In the genomic region with DNA sequence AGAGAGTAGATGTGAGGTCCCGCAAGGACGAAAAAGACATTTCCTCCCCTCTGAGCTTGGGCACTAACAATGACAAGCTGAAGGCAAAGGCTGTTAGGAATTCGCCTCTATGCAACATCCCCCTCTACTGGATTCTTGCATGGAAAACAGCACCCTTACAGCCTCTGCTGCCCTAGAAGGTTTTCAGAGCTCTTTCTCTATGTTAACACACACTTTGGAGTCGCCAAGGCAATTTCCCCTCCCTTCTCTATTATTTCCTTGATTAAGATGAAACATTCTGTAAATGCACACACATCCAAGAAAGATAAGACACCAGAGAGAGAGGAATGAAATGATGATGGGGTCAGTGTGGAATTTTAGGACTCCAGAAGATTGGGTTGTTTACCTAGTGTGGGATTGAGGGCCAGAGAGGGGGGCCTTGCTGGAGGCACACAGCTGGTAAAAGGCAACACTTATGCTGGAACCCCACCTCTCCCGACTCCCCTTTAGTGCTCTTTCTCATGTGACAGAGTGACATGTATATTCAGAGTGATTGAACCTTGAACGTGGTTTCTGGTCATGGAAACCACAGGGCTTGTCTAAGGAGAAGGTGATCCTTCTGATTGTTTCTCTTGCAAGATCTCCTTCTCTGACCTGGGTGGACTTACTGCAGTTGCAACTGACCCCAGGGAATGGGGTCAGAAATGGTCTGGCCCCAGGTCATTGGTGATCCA, we compare ENCODE assay signal across 7 cellular contexts.
DNase-seq lines count a peak whose midpoint lies in the region; ATAC-seq and TF ChIP-seq lines count a peak whose summit lies in the region.

No MANE protein-coding gene starts in this region.

- peaks cover 48% of the 10 kb centered on the region for H3K4me1 Mint-ChIP-seq in activated CD4-positive, alpha-beta T cell treated with anti-CD3 and anti-CD28 coated beads for 36 hours

- POLR2A ChIA-PET in activated CD4-positive, alpha-beta T cell treated with anti-CD3 and anti-CD28 coated beads for 36 hours (lab: Charles Lee): interaction anchor here (0.6 to 1.5 kb wide), 5 partner anchors 12 to 377 kb away, joined by 3 to 4 read pairs (median 3); no protein-coding TSS in a partner anchor

- CTCF ChIA-PET in activated CD4-positive, alpha-beta T cell treated with anti-CD3 and anti-CD28 coated beads for 36 hours (lab: Charles Lee): interaction anchor here (0.6 to 2.2 kb wide), 32 partner anchors 9 to 1239 kb away, joined by 3 to 19 read pairs (median 4); a partner anchor contains a TSS

- TF ChIP-seq CTCF in lower lobe of right lung (IDR thresholded peaks at IDR 0.05) (peak; percentile 80), suprapubic skin (IDR thresholded peaks at IDR 0.05) (peak; percentile 54 to 77)

- H3K4me1 ChIP-seq in lower lobe of right lung (peaks cover 9% of the 10 kb centered on the region), suprapubic skin (peaks cover 10% of the 10 kb centered on the region)

- H3K27me3 Mint-ChIP-seq in activated CD4-positive, alpha-beta T cell treated with anti-CD3 and anti-CD28 coated beads for 36 hours: peaks cover 2% of the 10 kb centered on the region

- no peaks in the 10 kb centered on the region for H3K36me3 Mint-ChIP-seq in activated CD4-positive, alpha-beta T cell treated with anti-CD3 and anti-CD28 coated beads for 36 hours (ENCODE audit: low read depth)

- no peak overlapping the region for H3K27ac ChIP-seq in lower lobe of right lung
- no peak overlapping the region for H3K27ac ChIP-seq in suprapubic skin

- no peaks in the 10 kb centered on the region for H3K36me3 ChIP-seq in lower lobe of right lung
- no peaks in the 10 kb centered on the region for H3K36me3 ChIP-seq in suprapubic skin

- intact Hi-C loops in activated CD4-positive, alpha-beta T cell treated with anti-CD3 and anti-CD28 coated beads for 36 hours (cut with DNase I, micrococcal nuclease): loop anchor here (1.0 to 10.0 kb wide), 13 partner anchors 22 to 1240 kb away; no protein-coding TSS in a partner anchor
- intact Hi-C loops in lower lobe of right lung (cut with DNase I): loop anchor here (10.0 kb wide), 1 partner anchor 290 kb away; no protein-coding TSS in a partner anchor

- H3K4me3 ChIP-seq in lower lobe of right lung: no peak overlapping the region
- no peak overlapping the region for H3K4me3 ChIP-seq in suprapubic skin

- ATAC-seq in HG02885 (IDR thresholded peaks at IDR 0.05; ENCODE audit: poor library complexity, unreplicated experiment) (peak; percentile 46), lower lobe of right lung (peak; percentile 85 to 90)
- peak; percentile 43 for ATAC-seq in activated CD4-positive, alpha-beta T cell treated with anti-CD3 and anti-CD28 coated beads for 36 hours

- H3K4me3 Mint-ChIP-seq in activated CD4-positive, alpha-beta T cell treated with anti-CD3 and anti-CD28 coated beads for 36 hours: peak overlapping the region; percentile 24

- H3K27ac Mint-ChIP-seq in activated CD4-positive, alpha-beta T cell treated with anti-CD3 and anti-CD28 coated beads for 36 hours: peak overlapping the region; percentile 89

- H3K9me3 ChIP-seq in lower lobe of right lung (no peaks in the 10 kb centered on the region), suprapubic skin (no peaks in the 10 kb centered on the region)

- peak; percentile 45 for DNase-seq in GF-D8 (lab: John Stamatoyannopoulos, UW)
- DNase-seq in NCI-H345 treated with DMSO at 0.1 percent for 48 hours (lab: John Stamatoyannopoulos, UW; ENCODE audit: unreplicated experiment): peak; percentile 61
- peak; percentile 57 for DNase-seq in activated CD4-positive, alpha-beta T cell treated with anti-CD3 and anti-CD28 coated beads for 36 hours
- peak; percentile 65 for DNase-seq in ecto neural progenitor cell (ENCODE audit: low spot score)
- no peak for DNase-seq in lower lobe of right lung
- no peak for DNase-seq in suprapubic skin (ENCODE audit: low spot score in 2 of 2)

- no peak for TF ChIP-seq POLR2A in suprapubic skin (IDR thresholded peaks at IDR 0.05)

- 24% methylated on average over 6 of the region's 6 CpGs for WGBS in suprapubic skin

- H3K27me3 ChIP-seq in lower lobe of right lung (ENCODE audit: low read depth): no peaks in the 10 kb centered on the region
- H3K27me3 ChIP-seq in suprapubic skin: no peaks in the 10 kb centered on the region

- H3K9me3 Mint-ChIP-seq in activated CD4-positive, alpha-beta T cell treated with anti-CD3 and anti-CD28 coated beads for 36 hours (ENCODE audit: low read depth): no peaks in the 10 kb centered on the region

- no peak for TF ChIP-seq EP300 in suprapubic skin (IDR thresholded peaks at IDR 0.05)

Comparison
In these comparisons a context has a peak if more than half of its experiments do, and no peak if none do; other contexts are left out.
1. DNase-seq: peak in GF-D8 (single experiment), NCI-H345 treated with DMSO at 0.1 percent for 48 hours (single experiment), activated CD4-positive, alpha-beta T cell treated with anti-CD3 and anti-CD28 coated beads for 36 hours (single experiment) and ecto neural progenitor cell (single experiment); none in lower lobe of right lung (single experiment) and suprapubic skin (0 of 2).
2. Peak in every context shown above with its lines, with median percentiles within 50 percentile points of each other: ATAC-seq.